23 cellular contexts compared by ENCODE assay signal in the genomic region with DNA sequence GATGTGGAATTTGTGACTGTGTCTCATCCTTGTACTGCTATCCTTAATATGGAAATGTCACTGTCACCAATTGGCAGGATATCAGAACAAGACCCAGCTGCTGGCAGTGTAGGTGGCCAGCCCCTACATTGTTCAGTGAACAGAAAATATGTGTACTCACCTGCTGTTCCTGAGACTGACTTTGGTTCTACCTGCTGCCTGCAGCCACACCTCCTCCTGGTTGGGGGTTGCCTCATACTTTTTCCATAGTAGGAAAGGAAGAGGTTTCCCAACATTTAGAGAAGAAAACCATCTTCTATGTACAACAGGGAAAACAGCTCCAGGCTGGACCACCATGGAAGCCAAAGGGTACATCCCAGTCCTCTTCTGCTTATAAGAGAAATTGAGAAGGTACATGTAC. TPM values are rescaled to one million over a fixed set of nuclear protein-coding genes. Genes with fewer than 3 reads are reported as not detected.
DNase-seq lines count a peak whose midpoint lies in the region; ATAC-seq and TF ChIP-seq lines count a peak whose summit lies in the region.
"Had no signal": no experiment of that assay in that cellular context is flagged by ENCODE, and none has a peak within 500 bp of the region (broad histone marks: within the 10 kb centered on the region; RNA-seq: fewer than 3 reads in every experiment).

No MANE protein-coding gene starts in this region.

- intact Hi-C loops in lower lobe of right lung (cut with DNase I), result no loop called here

- H3K4me3 ChIP-seq in lower lobe of right lung, result no peak overlapping the region
- H3K4me3 ChIP-seq: BLaER1, SJSA1 had no signal

- H3K9me3 ChIP-seq in lower lobe of right lung, result no peaks in the 10 kb centered on the region
- H3K9me3 ChIP-seq: BLaER1, SJSA1 had no signal

- DNase-seq in DMS153 (lab: John Stamatoyannopoulos, UW) (peak; percentile 45), DMS153 treated with DMSO at 0.1 percent for 48 hours (lab: John Stamatoyannopoulos, UW; ENCODE audit: unreplicated experiment) (no peak), COLO668 (lab: John Stamatoyannopoulos, UW; ENCODE audit: unreplicated experiment) (peak; percentile 43), NCI-H146 treated with DMSO at 0.1 percent for 48 hours (lab: John Stamatoyannopoulos, UW; ENCODE audit: unreplicated experiment) (peak; percentile 86), NCI-H748 (lab: John Stamatoyannopoulos, UW; ENCODE audit: unreplicated experiment) (peak; percentile 72), lower lobe of right lung (no peak), HCEC 1CT (no peak), HuH-7.5 (ENCODE audit: low spot score) (no peak)
- DNase-seq: ACHN; CD4-positive, alpha-beta T cell; DMS79 treated with DMSO at 0.1 percent for 48 hours; H9; IMR-90; NCI-H1930; NCI-H446; NCI-H82; OCI-M1; T-helper 9 cell had no signal

- ATAC-seq in lower lobe of right lung, result no peak
- ATAC-seq: Right ventricle myocardium inferior had no signal

- no peak overlapping the region for H3K27ac ChIP-seq in lower lobe of right lung
- H3K27ac ChIP-seq: 22Rv1, BLaER1, SJSA1 had no signal

- no peaks in the 10 kb centered on the region for H3K27me3 ChIP-seq in lower lobe of right lung (ENCODE audit: low read depth)
- H3K27me3 ChIP-seq: BLaER1 had no signal

- no peaks in the 10 kb centered on the region for H3K4me1 ChIP-seq in lower lobe of right lung
- H3K4me1 ChIP-seq: BLaER1, SJSA1 had no signal

- TF ChIP-seq CTCF in lower lobe of right lung (IDR thresholded peaks at IDR 0.05), result no peak

- H3K36me3 ChIP-seq in lower lobe of right lung, result no peaks in the 10 kb centered on the region
- H3K36me3 ChIP-seq: BLaER1, SJSA1 had no signal

RNA-seq across cellular contexts. Expression of a gene that starts 35.9 kb away (rescaled TPM):
- not detected for total RNA-seq in lower lobe of right lung
- total RNA-seq: CD4-positive, alpha-beta T cell; IMR-90; Right ventricle myocardium inferior; SJSA1; T-helper 1 cell treated with Interleukin-12 subunit alpha and Interleukin-12 subunit beta and Interleukin-4 antibody, amounts not matched to agents 30 ng/mL and 1 ng/mL, for 36 hours had no signal

RNA-seq across cellular contexts. Expression of a gene that starts 50.5 kb away (rescaled TPM):
- total RNA-seq in lower lobe of right lung, result not detected
- total RNA-seq: CD4-positive, alpha-beta T cell; IMR-90; Right ventricle myocardium inferior; SJSA1; T-helper 1 cell treated with Interleukin-12 subunit alpha and Interleukin-12 subunit beta and Interleukin-4 antibody, amounts not matched to agents 30 ng/mL and 1 ng/mL, for 36 hours had no signal

Comparison
In these comparisons a context has a peak if more than half of its experiments do, and no peak if none do; other contexts are left out.
1. DNase-seq: peak in DMS153 (single experiment), COLO668 (single experiment), NCI-H146 treated with DMSO at 0.1 percent for 48 hours (single experiment) and NCI-H748 (single experiment); none in DMS153 treated with DMSO at 0.1 percent for 48 hours (single experiment), lower lobe of right lung (single experiment), HCEC 1CT (single experiment) and HuH-7.5 (single experiment).